ENCODE assay signal across 26 cellular contexts in the genomic region with DNA sequence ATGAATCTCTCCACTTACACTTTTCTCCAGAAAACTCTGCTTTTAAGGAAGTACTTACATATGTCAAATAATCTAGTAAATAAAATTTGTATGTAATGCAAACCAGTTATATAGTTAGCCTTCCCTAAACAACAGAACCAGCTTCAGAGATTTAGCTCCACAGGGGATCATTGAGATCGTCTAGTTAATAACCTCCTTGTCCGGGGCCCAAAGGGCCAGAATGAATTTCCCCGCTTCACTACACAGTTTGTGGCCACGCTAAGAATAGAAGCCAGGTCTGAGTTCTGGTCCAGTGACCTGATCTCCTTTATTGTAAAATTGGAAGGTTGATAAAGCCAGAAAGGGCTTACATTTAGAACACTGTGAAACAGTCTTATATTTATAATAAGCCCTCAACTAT.
"Had no signal": no experiment of that assay in that cellular context is flagged by ENCODE, and none has a peak within 500 bp of the region (broad histone marks: within the 10 kb centered on the region; RNA-seq: fewer than 3 reads in every experiment).

No MANE protein-coding gene starts in this region.

- H3K36me3 ChIP-seq: pancreas, thyroid gland had no signal

- H3K4me3 ChIP-seq: pancreas, psoas muscle, thyroid gland had no signal

- H3K27ac ChIP-seq: pancreas, psoas muscle, thyroid gland had no signal

- H3K4me1 ChIP-seq: pancreas, psoas muscle had no signal

- DNase-seq: activated B cell treated with CpG ODN at 0.5 μM for 24 hours; activated CD4-positive, alpha-beta memory T cell treated with anti-CD3 and anti-CD28 coated beads, Interleukin-2, amount 10 ng/mL, durations not matched to agents 7 days and 5 days; activated CD4-positive, alpha-beta T cell treated with anti-CD3 and anti-CD28 coated beads for 36 hours; activated effector memory CD4-positive, alpha-beta T cell treated with Interleukin-2 at 50 U/mL for 16 hours; activated naive CD4-positive, alpha-beta T cell treated with anti-CD3 and anti-CD28 coated beads for 36 hours; activated naive CD8-positive, alpha-beta T cell treated with anti-CD3 and anti-CD28 coated beads, Interleukin-2, amount 10 ng/mL, durations not matched to agents 7 days and 5 days; activated T-cell treated with anti-CD3 and anti-CD28 coated beads, Interleukin-2, amount 50 U/mL, for 72 hours; amniotic stem cell; cerebellar nuclear complex; cortex of kidney; effector CD4-positive, alpha-beta T cell; erythroblast; foreskin melanocyte; hippocampal formation; left ventricle myocardium superior; mammary epithelial cell; midbrain; natural killer cell; pancreas; psoas muscle; right cardiac atrium; stimulated activated CD4-positive, alpha-beta T cell treated with anti-CD3 and anti-CD28 coated beads, Interleukin-12 subunit alpha, Interleukin-12 subunit beta, amount 100 ng/mL, for 4 hours; substantia nigra; T-helper 1 cell; T-helper 9 cell had no signal

- ATAC-seq: activated CD4-positive, alpha-beta T cell treated with anti-CD3 and anti-CD28 coated beads for 36 hours; activated T-cell treated with anti-CD3 and anti-CD28 coated beads, Interleukin-2, amount 50 U/mL, for 72 hours; left ventricle myocardium superior; natural killer cell; pancreas; psoas muscle; right cardiac atrium had no signal

- H3K9me3 ChIP-seq: pancreas, psoas muscle, thyroid gland had no signal

- H3K27me3 ChIP-seq: pancreas, thyroid gland had no signal
